18 cellular contexts compared by ENCODE assay signal in genomic region chr18:48727685-48728084, GRCh38.
DNase-seq lines count a peak whose midpoint lies in the region; ATAC-seq and TF ChIP-seq lines count a peak whose summit lies in the region.
"Had no signal": no experiment of that assay in that cellular context is flagged by ENCODE, and none has a peak within 500 bp of the region (broad histone marks: within the 10 kb centered on the region; RNA-seq: fewer than 3 reads in every experiment).

No MANE protein-coding gene starts in this region.

- H3K27me3 Mint-ChIP-seq in neural progenitor cell (ENCODE audit: insufficient read depth, low read depth): peaks cover 13% of the 10 kb centered on the region
- H3K27me3 Mint-ChIP-seq: activated naive CD8-positive, alpha-beta T cell treated with anti-CD3 and anti-CD28 coated beads for 36 hours; T-cell had no signal

- no peak for ATAC-seq in GM19035 (IDR thresholded peaks at IDR 0.05; ENCODE audit: unreplicated experiment)
- ATAC-seq: GM12878, T-cell had no signal

- peak overlapping the region; percentile 72 for H3K27ac Mint-ChIP-seq in neural progenitor cell
- H3K27ac Mint-ChIP-seq: activated naive CD8-positive, alpha-beta T cell treated with anti-CD3 and anti-CD28 coated beads for 36 hours; T-cell had no signal

- H3K27ac ChIP-seq in neural progenitor cell: no peak overlapping the region

- H4K20me1 ChIP-seq in neural progenitor cell (ENCODE audit: low read depth): no peaks in the 10 kb centered on the region

- in situ Hi-C loops in HAP-1 (cut with MboI; ENCODE audit: low sequenced_read_pairs): no loop called here

- TF ChIP-seq CTCF in fibroblast of mammary gland (conservative IDR thresholded peaks at IDR 0.05; ENCODE audit: control insufficient read depth, insufficient read depth, low read depth, low read length): no peak
- TF ChIP-seq CTCF in neural progenitor cell (IDR thresholded peaks at IDR 0.05): no peak

- peaks cover 34% of the 10 kb centered on the region for H3K9me3 Mint-ChIP-seq in neural progenitor cell
- H3K9me3 Mint-ChIP-seq: activated naive CD8-positive, alpha-beta T cell treated with anti-CD3 and anti-CD28 coated beads for 36 hours; T-cell had no signal

- peaks cover 8% of the 10 kb centered on the region for H3K4me1 Mint-ChIP-seq in neural progenitor cell
- H3K4me1 Mint-ChIP-seq: activated naive CD8-positive, alpha-beta T cell treated with anti-CD3 and anti-CD28 coated beads for 36 hours; T-cell had no signal

- H3K4me3 ChIP-seq in fibroblast of mammary gland (ENCODE audit: control insufficient read depth, low read depth, low read length): no peak overlapping the region
- H3K4me3 ChIP-seq in neural progenitor cell: no peak overlapping the region
- H3K4me3 ChIP-seq in HAP-1: no peak overlapping the region
- H3K4me3 ChIP-seq: GM12878, PC-9, thoracic aorta had no signal

- no peak overlapping the region for H3K4me2 ChIP-seq in neural progenitor cell
- H3K4me2 ChIP-seq: PC-9 had no signal

- no peaks in the 10 kb centered on the region for H3K79me2 ChIP-seq in neural progenitor cell (ENCODE audit: low read depth)

- H3K9ac ChIP-seq in neural progenitor cell: no peak overlapping the region

- peaks cover 7% of the 10 kb centered on the region for H3F3A ChIP-seq in neural progenitor cell (ENCODE audit: low read depth)

- H3K9me3 ChIP-seq in neural progenitor cell (ENCODE audit: low read depth) (no peaks in the 10 kb centered on the region), HAP-1 (no peaks in the 10 kb centered on the region)
- H3K9me3 ChIP-seq: thoracic aorta had no signal

- DNase-seq in AG20443 (ENCODE audit: low spot score) (peak; percentile 75), MV-4-11 (lab: John Stamatoyannopoulos, UW) (peak; percentile 33), fibroblast of mammary gland (ENCODE audit: low read depth) (peak; percentile 91), neural progenitor cell (ENCODE audit: low spot score) (no peak), HuH-7 (ENCODE audit: low spot score) (no peak), GOT3 (lab: John Stamatoyannopoulos, UW) (no peak), HAP-1 (ENCODE audit: low spot score in 2 of 2) (no peak)
- DNase-seq: activated CD4-positive, CD25-positive, alpha-beta regulatory T cell treated with anti-CD3 and anti-CD28 coated beads, Interleukin-2, amount 50 U/mL, for 72 hours; activated naive CD8-positive, alpha-beta T cell treated with anti-CD3 and anti-CD28 coated beads for 36 hours; DMS79; NCI-H345; occipital lobe; stimulated activated CD4-positive, alpha-beta T cell treated with anti-CD3 and anti-CD28 coated beads, Interleukin-15, amount 100 ng/mL, for 24 hours; T-cell had no signal

- H3K4me3 Mint-ChIP-seq in neural progenitor cell: no peak overlapping the region
- H3K4me3 Mint-ChIP-seq: activated naive CD8-positive, alpha-beta T cell treated with anti-CD3 and anti-CD28 coated beads for 36 hours; T-cell had no signal

- H3K36me3 ChIP-seq in neural progenitor cell (no peaks in the 10 kb centered on the region), HAP-1 (replicated peaks) (no peaks in the 10 kb centered on the region)
- H3K36me3 ChIP-seq: thoracic aorta had no signal

- peaks cover 13% of the 10 kb centered on the region for H3K36me3 Mint-ChIP-seq in neural progenitor cell
- H3K36me3 Mint-ChIP-seq: activated naive CD8-positive, alpha-beta T cell treated with anti-CD3 and anti-CD28 coated beads for 36 hours; T-cell had no signal

- H3K27me3 ChIP-seq in neural progenitor cell (no peaks in the 10 kb centered on the region), HAP-1 (ENCODE audit: low read depth) (no peaks in the 10 kb centered on the region)

- no peak overlapping the region for H2AFZ ChIP-seq in neural progenitor cell (replicated peaks)
- H2AFZ ChIP-seq: PC-9 had no signal

- H3K4me1 ChIP-seq in neural progenitor cell (peaks cover 7% of the 10 kb centered on the region), HAP-1 (no peaks in the 10 kb centered on the region)

Comparison
In these comparisons a context has a peak if more than half of its experiments do, and no peak if none do; other contexts are left out.
1. DNase-seq: peak in AG20443 (single experiment), MV-4-11 (single experiment) and fibroblast of mammary gland (single experiment); none in neural progenitor cell (single experiment), HuH-7 (single experiment), GOT3 (single experiment) and HAP-1 (0 of 2).